Comparison of ENCODE assay signal across 30 cellular contexts in the genomic region with DNA sequence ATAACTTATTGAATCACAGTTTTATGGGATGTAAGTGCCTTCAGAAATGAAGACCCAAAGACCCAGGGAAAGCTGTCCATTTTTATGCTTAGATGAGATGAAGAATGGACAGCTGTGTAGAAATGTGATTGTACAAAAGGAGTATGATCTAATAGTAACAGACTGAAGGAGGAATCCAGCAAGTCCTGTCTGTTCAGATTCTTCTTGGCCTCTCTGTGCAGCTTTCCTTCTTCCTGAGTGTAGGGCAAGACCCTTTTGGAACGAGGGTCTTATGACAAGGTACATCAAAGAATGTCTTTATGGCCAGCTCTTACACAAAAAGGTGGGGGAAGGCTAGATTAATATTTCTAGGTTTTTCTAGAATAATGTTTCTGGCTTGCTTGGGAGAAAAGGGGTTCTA. TPM values are rescaled to one million over a fixed set of nuclear protein-coding genes. Genes with fewer than 3 reads are reported as not detected.
A peak's percentile ranks its signal among the peaks of the same experiment; 100 is the strongest.
DNase-seq lines count a peak whose midpoint lies in the region; ATAC-seq and TF ChIP-seq lines count a peak whose summit lies in the region.
"Had no signal": no experiment of that assay in that cellular context is flagged by ENCODE, and none has a peak within 500 bp of the region (broad histone marks: within the 10 kb centered on the region; RNA-seq: fewer than 3 reads in every experiment).

No MANE protein-coding gene starts in this region.

- H3K4me3 ChIP-seq in GM23248 (no peak overlapping the region), thoracic aorta (peak overlapping the region; percentile 89), A673 (ENCODE audit: low read depth, low read length, poor library complexity, severe bottlenecking) (no peak overlapping the region)
- H3K4me3 ChIP-seq: pancreas had no signal

- intact Hi-C loops in A673 (cut with micrococcal nuclease; ENCODE audit: unreplicated experiment), result loop anchor here (5.0 kb wide), 1 partner anchor 355 kb away; no protein-coding TSS in a partner anchor

- in situ Hi-C loops in GM23248 (cut with MboI), result no loop called here

- H3K27me3 Mint-ChIP-seq in chondrocyte (ENCODE audit: low read depth), result no peaks in the 10 kb centered on the region
- peaks cover 0 to 14% of the 10 kb centered on the region in 2 donors for H3K27me3 Mint-ChIP-seq in natural killer cell treated with Interleukin-12 subunit alpha and Interleukin-12 subunit beta and Interleukin-15 and Interleukin-18, amount 100 ng/mL, for 72 hours

- TF ChIP-seq CTCF in chondrocyte (IDR thresholded peaks at IDR 0.05), result no peak
- no peak for TF ChIP-seq CTCF in thoracic aorta (IDR thresholded peaks at IDR 0.05)
- TF ChIP-seq CTCF in A673 (conservative IDR thresholded peaks at IDR 0.05; ENCODE audit: low read depth, low read length), result no peak

- H3K79me2 ChIP-seq in GM23248 (ENCODE audit: insufficient read depth), result peaks cover 86% of the 10 kb centered on the region

- H3K27ac Mint-ChIP-seq in chondrocyte (ENCODE audit: unreplicated experiment), result peak overlapping the region; percentile 2
- peak overlapping the region in 1 of 2 donors; percentile 64 for H3K27ac Mint-ChIP-seq in natural killer cell treated with Interleukin-12 subunit alpha and Interleukin-12 subunit beta and Interleukin-15 and Interleukin-18, amount 100 ng/mL, for 72 hours
- H3K27ac Mint-ChIP-seq: activated CD4-positive, alpha-beta memory T cell treated with anti-CD3 and anti-CD28 coated beads for 36 hours; activated T-helper 2 cell treated with anti-CD3 and anti-CD28 coated beads, Interferon-gamma antibody, Interleukin-2, Interleukin-4, amounts not matched to agents 10 μg/mL and 5 μg/mL and 100 μg/mL, durations not matched to agents 14 hours and 24 hours and 36 hours; IgD-negative memory B cell; stimulated activated effector memory CD8-positive, alpha-beta T cell treated with anti-CD3 and anti-CD28 coated beads, Interleukin-12 subunit alpha, Interleukin-12 subunit beta, amount 100 ng/mL, for 72 hours had no signal

- H3K4me3 Mint-ChIP-seq in chondrocyte (ENCODE audit: unreplicated experiment), result no peak overlapping the region
- peak overlapping the region; percentile 83 for H3K4me3 Mint-ChIP-seq in natural killer cell treated with Interleukin-12 subunit alpha and Interleukin-12 subunit beta and Interleukin-15 and Interleukin-18, amount 100 ng/mL, for 72 hours
- H3K4me3 Mint-ChIP-seq: activated CD4-positive, alpha-beta memory T cell treated with anti-CD3 and anti-CD28 coated beads for 36 hours had no signal

- H3K36me3 ChIP-seq in GM23248 (ENCODE audit: low read depth), result no peaks in the 10 kb centered on the region
- H3K36me3 ChIP-seq in thoracic aorta, result no peaks in the 10 kb centered on the region
- H3K36me3 ChIP-seq in A673 (ENCODE audit: insufficient read depth, low read length, poor library complexity, severe bottlenecking), result peaks cover 17% of the 10 kb centered on the region
- H3K36me3 ChIP-seq: pancreas had no signal

- H3K4me1 ChIP-seq in GM23248 (ENCODE audit: insufficient read depth), result peaks cover 43% of the 10 kb centered on the region
- peaks cover 7 to 54% of the 10 kb centered on the region in 2 donors for H3K4me1 ChIP-seq in thoracic aorta (ENCODE audit: control insufficient read depth in 1 of 2, low read depth in 2 of 2)
- peaks cover 7% of the 10 kb centered on the region for H3K4me1 ChIP-seq in A673 (ENCODE audit: insufficient read depth, low read length, poor library complexity, severe bottlenecking)

- WGBS in GM23248 (ENCODE audit: low coverage in 1 of 2, low lambda C conversion rate in 2 of 2, missing lambda C conversion rate in 2 of 2), 2 experiments, result 87 to 100% methylated on average over 1 of the region's 1 CpG

- H3K9me3 Mint-ChIP-seq in chondrocyte (ENCODE audit: low read depth), result no peaks in the 10 kb centered on the region
- no peaks in the 10 kb centered on the region for H3K9me3 Mint-ChIP-seq in natural killer cell treated with Interleukin-12 subunit alpha and Interleukin-12 subunit beta and Interleukin-15 and Interleukin-18, amount 100 ng/mL, for 72 hours
- H3K9me3 Mint-ChIP-seq: activated CD4-positive, alpha-beta memory T cell treated with anti-CD3 and anti-CD28 coated beads for 36 hours; activated naive CD4-positive, alpha-beta T cell treated with anti-CD3 and anti-CD28 coated beads, Interleukin-2, amount 50 U/mL, for 72 hours; activated T-helper 2 cell treated with anti-CD3 and anti-CD28 coated beads, Interferon-gamma antibody, Interleukin-2, Interleukin-4, amounts not matched to agents 10 μg/mL and 5 μg/mL and 100 μg/mL, durations not matched to agents 14 hours and 24 hours and 36 hours; IgD-negative memory B cell; naive B cell; stimulated activated effector memory CD8-positive, alpha-beta T cell treated with anti-CD3 and anti-CD28 coated beads, Interleukin-12 subunit alpha, Interleukin-12 subunit beta, amount 100 ng/mL, for 72 hours had no signal

- H3K36me3 Mint-ChIP-seq in chondrocyte (ENCODE audit: low read depth), result no peaks in the 10 kb centered on the region
- H3K36me3 Mint-ChIP-seq in natural killer cell treated with Interleukin-12 subunit alpha and Interleukin-12 subunit beta and Interleukin-15 and Interleukin-18, amount 100 ng/mL, for 72 hours, result peaks cover 6% of the 10 kb centered on the region
- H3K36me3 Mint-ChIP-seq: IgD-negative memory B cell; naive B cell; stimulated activated effector memory CD8-positive, alpha-beta T cell treated with anti-CD3 and anti-CD28 coated beads, Interleukin-12 subunit alpha, Interleukin-12 subunit beta, amount 100 ng/mL, for 72 hours had no signal

- H3K4me2 ChIP-seq in GM23248 (ENCODE audit: unreplicated experiment), result peak overlapping the region; percentile 92

- no peak for ATAC-seq in natural killer cell treated with Interleukin-12 subunit alpha and Interleukin-12 subunit beta and Interleukin-15 and Interleukin-18, amount 100 ng/mL, for 72 hours
- no peak for ATAC-seq in thoracic aorta (ENCODE audit: insufficient number of reproducible peaks, low FRiP score, low read depth)
- ATAC-seq: activated CD4-positive, CD25-positive, alpha-beta regulatory T cell treated with anti-CD3 and anti-CD28 coated beads, Interleukin-2, amount 50 U/mL, for 24 hours; activated naive CD4-positive, alpha-beta T cell treated with anti-CD3 and anti-CD28 coated beads, Interleukin-2, amount 50 U/mL, for 72 hours; left ventricle myocardium superior; pancreas; stimulated activated effector memory CD8-positive, alpha-beta T cell treated with anti-CD3 and anti-CD28 coated beads, Interleukin-12 subunit alpha, Interleukin-12 subunit beta, amount 100 ng/mL, for 72 hours had no signal

- H3K4me1 Mint-ChIP-seq in chondrocyte (ENCODE audit: low read depth), result peaks cover 48% of the 10 kb centered on the region
- H3K4me1 Mint-ChIP-seq in natural killer cell treated with Interleukin-12 subunit alpha and Interleukin-12 subunit beta and Interleukin-15 and Interleukin-18, amount 100 ng/mL, for 72 hours (ENCODE audit: low read depth in 2 of 2), result peaks cover 9 to 12% of the 10 kb centered on the region in 2 donors

- H3K27ac ChIP-seq in GM23248 (no peak overlapping the region), thoracic aorta (no peak overlapping the region), A673 (ENCODE audit: low read depth, low read length, poor library complexity, severe bottlenecking) (no peak overlapping the region)
- H3K27ac ChIP-seq: pancreas had no signal

- H3K9ac ChIP-seq in GM23248, result no peak overlapping the region

- H3F3A ChIP-seq in GM23248 (ENCODE audit: insufficient read depth), result peaks cover 20% of the 10 kb centered on the region

- H4K20me1 ChIP-seq in GM23248 (ENCODE audit: insufficient read depth), result no peaks in the 10 kb centered on the region

- DNase-seq in GM23248 (no peak), chondrocyte (ENCODE audit: low spot score) (no peak), thoracic aorta (ENCODE audit: low spot score) (no peak), nucleus accumbens (lab: John Stamatoyannopoulos, UW) (no peak), A673 (ENCODE audit: low spot score) (no peak), NCI-H1436 treated with DMSO at 0.1 percent for 48 hours (lab: John Stamatoyannopoulos, UW) (no peak)
- DNase-seq in natural killer cell treated with Interleukin-12 subunit alpha and Interleukin-12 subunit beta and Interleukin-15 and Interleukin-18, amount 100 ng/mL, for 72 hours (ENCODE audit: low spot score), result no peak
- DNase-seq: activated CD4-positive, alpha-beta memory T cell treated with anti-CD3 and anti-CD28 coated beads for 36 hours; activated CD8-positive, alpha-beta memory T cell treated with anti-CD3 and anti-CD28 coated beads, Interleukin-2, amount 50 U/mL, for 4 hours; AML-193; anterior cingulate cortex; caudate nucleus; DMS79; GDM1; H7; islet precursor cell; left ventricle myocardium superior; naive B cell; NCI-H1105; NCI-H2029; NCI-H526 treated with DMSO at 0.1 percent for 48 hours; pancreas; stimulated activated CD4-positive, alpha-beta T cell treated with anti-CD3 and anti-CD28 coated beads, Interleukin-12 subunit alpha, Interleukin-12 subunit beta, amount 100 ng/mL, for 4 hours; stimulated activated CD4-positive, alpha-beta T cell treated with anti-CD3 and anti-CD28 coated beads, Interleukin-4, amount 100 ng/mL, for 1 hour; substantia nigra had no signal

- H3K27me3 ChIP-seq in GM23248 (replicated peaks; ENCODE audit: insufficient read depth) (no peaks in the 10 kb centered on the region), thoracic aorta (replicated peaks; ENCODE audit: insufficient read depth) (no peaks in the 10 kb centered on the region), A673 (replicated peaks; ENCODE audit: insufficient read depth, low read depth, low read length, poor library complexity) (no peaks in the 10 kb centered on the region)

- CTCF ChIA-PET in A673 (lab: Charles Lee), result no interaction called here

- H3K9me2 ChIP-seq in GM23248 (ENCODE audit: insufficient read depth), result no peaks in the 10 kb centered on the region

- BruUV-seq in A673 (replicated peaks; lab: Mats Ljungman, UMichigan), result no TSS peak

- no peaks in the 10 kb centered on the region for H3K9me3 ChIP-seq in GM23248 (ENCODE audit: low read depth)
- no peaks in the 10 kb centered on the region for H3K9me3 ChIP-seq in thoracic aorta
- H3K9me3 ChIP-seq in A673 (ENCODE audit: low read depth, low read length, poor library complexity, severe bottlenecking), result no peaks in the 10 kb centered on the region
- H3K9me3 ChIP-seq: pancreas had no signal

- H2AFZ ChIP-seq in GM23248, result no peak overlapping the region

- POLR2A ChIA-PET in A673 (lab: Charles Lee; ENCODE audit: low non-redundant PET), result no interaction called here

RNA-seq across cellular contexts. Expression of a gene that starts 1.4 kb away (rescaled TPM):
- 29.3 and 29.4 TPM in 2 replicates for total RNA-seq in GM23248 (2014; rRNA removed; shearing (Covaris generic))
- 27.6 and 28.8 TPM in 2 replicates for polyA plus RNA-seq in GM23248 (2016; fragmentation: Nextera tagmentation; extraction: Ambion mirVana)
- 13.5 to 20.4 TPM (median 14.8 TPM) in 3 replicates for total RNA-seq in chondrocyte
- total RNA-seq in natural killer cell treated with Interleukin-12 subunit alpha and Interleukin-12 subunit beta and Interleukin-15 and Interleukin-18, amount 100 ng/mL, for 72 hours, result 10 to 100 TPM; 23.4 to 40.4 TPM
- 10 to 100 TPM in 1 of 2 donors, 1 to 10 TPM in 1; 9.8 to 20.6 TPM for total RNA-seq in thoracic aorta
- total RNA-seq in A673 (2021), result 124 TPM in 2 replicates

RNA-seq across cellular contexts. Expression of a gene that starts 39.9 kb away (rescaled TPM):
- 167 and 172 TPM in 2 replicates for total RNA-seq in GM23248 (2014; rRNA removed; shearing (Covaris generic))
- polyA plus RNA-seq in GM23248 (2016; fragmentation: Nextera tagmentation; extraction: Ambion mirVana), result 952 and 963 TPM in 2 replicates
- total RNA-seq in chondrocyte (1,418 to 1,674 TPM (median 1,473 TPM) in 3 replicates), thoracic aorta (100 to 1,000 TPM; 444 to 515 TPM), A673 (2021) (1,496 and 1,613 TPM in 2 replicates)
- total RNA-seq in natural killer cell treated with Interleukin-12 subunit alpha and Interleukin-12 subunit beta and Interleukin-15 and Interleukin-18, amount 100 ng/mL, for 72 hours, result 1,000 to 10,000 TPM; 1,083 to 1,971 TPM
